ENCODE assay signal across 13 cellular contexts in genomic region chr5:96629774-96630173, GRCh38. TPM values are rescaled to one million over a fixed set of nuclear protein-coding genes. Genes with fewer than 3 reads are reported as not detected.
DNase-seq lines count a peak whose midpoint lies in the region; ATAC-seq and TF ChIP-seq lines count a peak whose summit lies in the region.
"Had no signal": no experiment of that assay in that cellular context is flagged by ENCODE, and none has a peak within 500 bp of the region (broad histone marks: within the 10 kb centered on the region; RNA-seq: fewer than 3 reads in every experiment).

No MANE protein-coding gene starts in this region.

- H3K4me3 ChIP-seq in RWPE2 (ENCODE audit: severe bottlenecking) (no peak overlapping the region), fibroblast of villous mesenchyme (ENCODE audit: low read depth, low read length) (no peak overlapping the region)
- H3K4me3 ChIP-seq: BLaER1, Peyer's patch, tibial artery had no signal

- peak; percentile 99 for ATAC-seq in RWPE2 (ENCODE audit: low read depth)
- ATAC-seq: naive thymus-derived CD4-positive, alpha-beta T cell had no signal

- no peaks in the 10 kb centered on the region for H3K36me3 ChIP-seq in RWPE2 (ENCODE audit: low read depth)
- H3K36me3 ChIP-seq: BLaER1, Peyer's patch, tibial artery had no signal

- H3K27ac ChIP-seq in RWPE2 (ENCODE audit: poor library complexity, severe bottlenecking): peak overlapping the region; percentile 96
- H3K27ac ChIP-seq: BLaER1, Peyer's patch, tibial artery had no signal

- H3K27me3 Mint-ChIP-seq in type B pancreatic cell: no peaks in the 10 kb centered on the region

- no peak for TF ChIP-seq CTCF in RWPE2 (IDR thresholded peaks at IDR 0.05; ENCODE audit: poor library complexity, severe bottlenecking)
- TF ChIP-seq CTCF in fibroblast of villous mesenchyme (IDR thresholded peaks at IDR 0.05; ENCODE audit: insufficient read depth, low read depth, low read length): no peak
- TF ChIP-seq CTCF in type B pancreatic cell (conservative IDR thresholded peaks at IDR 0.05): no peak

- H3K36me3 Mint-ChIP-seq in type B pancreatic cell: peaks cover 4% of the 10 kb centered on the region
- H3K36me3 Mint-ChIP-seq: naive thymus-derived CD4-positive, alpha-beta T cell had no signal

- H3K9me3 ChIP-seq in RWPE2 (ENCODE audit: severe bottlenecking): no peaks in the 10 kb centered on the region
- H3K9me3 ChIP-seq: BLaER1, Peyer's patch, tibial artery had no signal

- H3K27ac Mint-ChIP-seq in type B pancreatic cell: peak overlapping the region; percentile 71

- H3K9me3 Mint-ChIP-seq in type B pancreatic cell: peaks cover 9% of the 10 kb centered on the region

- peak overlapping the region; percentile 14 for H3K4me3 Mint-ChIP-seq in type B pancreatic cell
- H3K4me3 Mint-ChIP-seq: naive thymus-derived CD4-positive, alpha-beta T cell had no signal

- H3K4me1 Mint-ChIP-seq in type B pancreatic cell (ENCODE audit: unreplicated experiment): peaks cover 27% of the 10 kb centered on the region

- H3K27me3 ChIP-seq in RWPE2 (ENCODE audit: insufficient read depth, poor library complexity, severe bottlenecking): no peaks in the 10 kb centered on the region
- H3K27me3 ChIP-seq: BLaER1, Peyer's patch, tibial artery had no signal

- DNase-seq in NCI-H2171 treated with DMSO at 0.1 percent for 48 hours (lab: John Stamatoyannopoulos, UW) (peak; percentile 53), NCI-H2171 (lab: John Stamatoyannopoulos, UW) (no peak), RWPE2 (ENCODE audit: low spot score) (peak; percentile 90), fibroblast of villous mesenchyme (ENCODE audit: low read depth) (peak; percentile 83), type B pancreatic cell (ENCODE audit: extremely low spot score, unreplicated experiment) (no peak), NCI-H2227 (lab: John Stamatoyannopoulos, UW; ENCODE audit: unreplicated experiment) (no peak), HUDEP-2 (lab: John Stamatoyannopoulos, UW; ENCODE audit: unreplicated experiment in 76 of 76) (no peak), KG1 (lab: John Stamatoyannopoulos, UW) (no peak)
- DNase-seq: amygdala; naive thymus-derived CD4-positive, alpha-beta T cell; Peyer's patch had no signal

- peaks cover 38% of the 10 kb centered on the region for H3K4me1 ChIP-seq in RWPE2 (ENCODE audit: insufficient read depth, poor library complexity, severe bottlenecking)
- H3K4me1 ChIP-seq: BLaER1, Peyer's patch had no signal

RNA-seq across cellular contexts. Expression of gene CAST, which starts 32.4 kb away (rescaled TPM):
- total RNA-seq in fibroblast of villous mesenchyme (160 and 200 TPM in 2 replicates), type B pancreatic cell (ENCODE audit: low replicate concordance) (239 and 388 TPM in 2 replicates)

Comparison
In these comparisons a context has a peak if more than half of its experiments do, and no peak if none do; other contexts are left out.
1. DNase-seq: peak in NCI-H2171 treated with DMSO at 0.1 percent for 48 hours (single experiment), RWPE2 (single experiment) and fibroblast of villous mesenchyme (single experiment); none in NCI-H2171 (single experiment), type B pancreatic cell (single experiment), NCI-H2227 (single experiment), HUDEP-2 (0 of 76) and KG1 (single experiment).